ENCODE assay signal across 19 cellular contexts in the genomic region with DNA sequence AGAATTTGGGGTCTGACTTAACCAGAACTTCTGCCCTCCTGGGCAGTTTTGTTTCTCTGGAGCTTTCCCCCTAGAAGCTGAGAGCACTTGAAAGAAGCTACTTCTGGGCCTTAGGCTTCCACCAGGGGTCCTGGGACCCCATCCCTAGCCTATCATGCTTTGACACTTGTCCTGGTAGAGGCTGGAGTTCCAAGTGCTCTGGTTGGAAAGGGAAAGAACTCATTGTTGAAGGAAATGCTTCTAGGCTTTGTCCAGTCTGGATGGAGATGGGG. TPM values are rescaled to one million over a fixed set of nuclear protein-coding genes. Genes with fewer than 3 reads are reported as not detected.
DNase-seq lines count a peak whose midpoint lies in the region; ATAC-seq and TF ChIP-seq lines count a peak whose summit lies in the region.
"Had no signal": no experiment of that assay in that cellular context is flagged by ENCODE, and none has a peak within 500 bp of the region (broad histone marks: within the 10 kb centered on the region; RNA-seq: fewer than 3 reads in every experiment).

No MANE protein-coding gene starts in this region.

- TF ChIP-seq CTCF in GM20000 (IDR thresholded peaks at IDR 0.05; ENCODE audit: extremely low read depth, missing control alignments), result no peak
- no peak for TF ChIP-seq CTCF in HFFc6 (IDR thresholded peaks at IDR 0.05)

- H2BK5ac ChIP-seq in trophoblast cell (ENCODE audit: low read depth, low read length, poor library complexity), result no peak overlapping the region

- H4K91ac ChIP-seq in trophoblast cell (ENCODE audit: low read depth, low read length), result no peak overlapping the region

- H3K14ac ChIP-seq in trophoblast cell (ENCODE audit: low read length), result no peak overlapping the region

- peaks cover 31 to 41% (median 37%) of the 10 kb centered on the region in 3 donors for H3K4me1 Mint-ChIP-seq in T-cell
- peaks cover 17% of the 10 kb centered on the region for H3K4me1 Mint-ChIP-seq in HFFc6 (ENCODE audit: low read depth)

- H3K23ac ChIP-seq in trophoblast cell (ENCODE audit: low read length), result no peak overlapping the region

- no peak overlapping the region for H2AK5ac ChIP-seq in trophoblast cell (ENCODE audit: low read length)

- H3K36me3 Mint-ChIP-seq in T-cell (no peaks in the 10 kb centered on the region), HFFc6 (ENCODE audit: low read depth) (no peaks in the 10 kb centered on the region)

- H3K4ac ChIP-seq in trophoblast cell (ENCODE audit: low read depth, low read length), result no peak overlapping the region

- H3K9me3 Mint-ChIP-seq in T-cell (no peaks in the 10 kb centered on the region), HFFc6 (no peaks in the 10 kb centered on the region)
- H3K9me3 Mint-ChIP-seq: activated CD4-positive, alpha-beta T cell treated with anti-CD3 and anti-CD28 coated beads, Interleukin-2, amount 10 ng/mL, durations not matched to agents 7 days and 5 days; stimulated activated naive CD8-positive, alpha-beta T cell treated with anti-CD3 and anti-CD28 coated beads, Interleukin-15, Interleukin-2, amounts not matched to agents 100 ng/mL and 50 ng/mL, for 24 hours had no signal

- H3K4me3 ChIP-seq in iPS-15b (ENCODE audit: low read depth, low read length) (peak overlapping the region; percentile 57), trophoblast cell (ENCODE audit: low read depth, low read length) (no peak overlapping the region)
- H3K4me3 ChIP-seq: K562, transverse colon had no signal

- peak overlapping the region; percentile 37 for H2BK12ac ChIP-seq in trophoblast cell (ENCODE audit: low read length)

- H3K79me1 ChIP-seq in trophoblast cell (ENCODE audit: low read length), result peaks cover 25% of the 10 kb centered on the region

- H4K8ac ChIP-seq in trophoblast cell (ENCODE audit: low read depth, low read length), result no peak overlapping the region

- POLR2A ChIA-PET in T-cell (lab: Charles Lee), result no interaction called here

- H3K4me2 ChIP-seq in trophoblast cell (ENCODE audit: low read length), result peak overlapping the region; percentile 89

- H4K12ac ChIP-seq in trophoblast cell (ENCODE audit: low read depth, low read length), result no peak overlapping the region

- H3K27ac ChIP-seq in trophoblast cell (ENCODE audit: low read depth, low read length), result no peak overlapping the region
- H3K27ac ChIP-seq: esophagus muscularis mucosa, gastrocnemius medialis, RWPE1, transverse colon had no signal

- H3K18ac ChIP-seq in trophoblast cell (ENCODE audit: low read length), result no peak overlapping the region

- H3K9me3 ChIP-seq in iPS-15b (ENCODE audit: control insufficient read depth, insufficient read depth, low read length) (no peaks in the 10 kb centered on the region), trophoblast cell (ENCODE audit: insufficient read depth, low read depth, low read length) (peaks cover 1% of the 10 kb centered on the region)
- H3K9me3 ChIP-seq: esophagus muscularis mucosa, gastrocnemius medialis, transverse colon had no signal

- H3K27me3 ChIP-seq in iPS-15b (ENCODE audit: control insufficient read depth, insufficient read depth, low read length), result peaks cover 95% of the 10 kb centered on the region
- H3K27me3 ChIP-seq in trophoblast cell (ENCODE audit: insufficient read depth, low read length), result peaks cover 52% of the 10 kb centered on the region

- peak overlapping the region; percentile 36 to 85 (median 63) for H3K4me3 Mint-ChIP-seq in T-cell
- no peak overlapping the region; the same call in 1 of the 2 replicates for H3K4me3 Mint-ChIP-seq in HFFc6
- H3K4me3 Mint-ChIP-seq: activated CD4-positive, alpha-beta T cell treated with anti-CD3 and anti-CD28 coated beads, Interleukin-2, amount 10 ng/mL, durations not matched to agents 7 days and 5 days; stimulated activated naive CD8-positive, alpha-beta T cell treated with anti-CD3 and anti-CD28 coated beads, Interleukin-15, Interleukin-2, amounts not matched to agents 100 ng/mL and 50 ng/mL, for 24 hours had no signal

- H3K27ac Mint-ChIP-seq in T-cell (no peak overlapping the region), HFFc6 (no peak overlapping the region)
- H3K27ac Mint-ChIP-seq: activated CD4-positive, alpha-beta T cell treated with anti-CD3 and anti-CD28 coated beads, Interleukin-2, amount 10 ng/mL, durations not matched to agents 7 days and 5 days; stimulated activated naive CD8-positive, alpha-beta T cell treated with anti-CD3 and anti-CD28 coated beads, Interleukin-15, Interleukin-2, amounts not matched to agents 100 ng/mL and 50 ng/mL, for 24 hours had no signal

- H3K9ac ChIP-seq in iPS-15b (ENCODE audit: low read depth, low read length) (no peak overlapping the region), trophoblast cell (ENCODE audit: low read length) (no peak overlapping the region)

- no peak overlapping the region for H2AFZ ChIP-seq in trophoblast cell (ENCODE audit: insufficient read depth, low read length, poor library complexity)

- H3K4me1 ChIP-seq in iPS-15b (ENCODE audit: control insufficient read depth, insufficient read depth, low read length) (peaks cover 5% of the 10 kb centered on the region), trophoblast cell (ENCODE audit: control insufficient read depth in 1 of 2, insufficient read depth in 2 of 2, low read length in 2 of 2) (peaks cover 19 to 38% of the 10 kb centered on the region in 2 experiments)

- peaks cover 74 to 87% of the 10 kb centered on the region in 2 donors for H3K27me3 Mint-ChIP-seq in T-cell
- H3K27me3 Mint-ChIP-seq in HFFc6 (ENCODE audit: insufficient read depth), result peaks cover 64% of the 10 kb centered on the region

- ATAC-seq in T-cell (replicated peaks in 1 of 4) (no peak), GM19023 (IDR thresholded peaks at IDR 0.05; ENCODE audit: unreplicated experiment) (no peak), HG02981 (IDR thresholded peaks at IDR 0.05; ENCODE audit: unreplicated experiment) (no peak)
- ATAC-seq: gastrocnemius medialis, K562 had no signal

- DNase-seq in GM20000 (ENCODE audit: low spot score) (peak; percentile 25), T-cell (no peak), trophoblast cell (no peak), HFFc6 (no peak)
- DNase-seq: activated CD4-positive, alpha-beta T cell treated with anti-CD3 and anti-CD28 coated beads, Interleukin-2, amount 10 ng/mL, durations not matched to agents 7 days and 5 days; activated effector memory CD4-positive, alpha-beta T cell treated with anti-CD3 and anti-CD28 coated beads, Interleukin-2, amount 50 U/mL, for 16 hours; central memory CD4-positive, alpha-beta T cell; gastrocnemius medialis; NCI-H2171 treated with DMSO at 0.1 percent for 48 hours; NCI-H69; small intestine; transverse colon had no signal

- no peak overlapping the region for H2BK120ac ChIP-seq in trophoblast cell (ENCODE audit: insufficient read depth, low read length, poor library complexity)

- H3K36me3 ChIP-seq in iPS-15b (ENCODE audit: control insufficient read depth, insufficient read depth, low read length) (no peaks in the 10 kb centered on the region), trophoblast cell (ENCODE audit: control insufficient read depth in 1 of 2, insufficient read depth in 2 of 2, low read length in 2 of 2) (no peaks in the 10 kb centered on the region)
- H3K36me3 ChIP-seq: esophagus muscularis mucosa, gastrocnemius medialis, transverse colon had no signal

- CTCF ChIA-PET in T-cell (lab: Charles Lee), result interaction anchor here in 1 of 2 donors (0.6 kb wide), 1 partner anchor 45 kb away, joined by 4 read pairs; no protein-coding TSS in a partner anchor

- no peaks in the 10 kb centered on the region for H3K79me2 ChIP-seq in trophoblast cell (ENCODE audit: control insufficient read depth, insufficient read depth, low read length, poor library complexity)

RNA-seq across cellular contexts. Expression of a gene that starts 1.4 kb away (rescaled TPM):
- not detected for total RNA-seq in T-cell
- 72.0 and 81.5 TPM in 2 replicates for polyA plus RNA-seq in trophoblast cell (2013)
- not detected for total RNA-seq in HFFc6 (2021; fragmentation: NEBNext Ultra II Directional; extraction: Animal tissue kit (Norgen Biotek cat#: 25700))
- total RNA-seq: activated CD4-positive, alpha-beta T cell treated with anti-CD3 and anti-CD28 coated beads, Interleukin-2, amount 10 ng/mL, durations not matched to agents 7 days and 5 days; esophagus muscularis mucosa; gastrocnemius medialis; K562 had no signal

RNA-seq across cellular contexts. Expression of a gene that starts 42.3 kb away (rescaled TPM):
- 10 to 100 TPM; 25.8 to 36.5 (median 31.3) TPM for total RNA-seq in T-cell
- 56.8 and 62.0 TPM in 2 replicates for polyA plus RNA-seq in trophoblast cell (2013)
- 100 to 1,000 TPM in 5 of 6 experiments, 10 to 100 TPM in 1; 87.8 to 123 (median 107) TPM for total RNA-seq in HFFc6 (2021; fragmentation: NEBNext Ultra II Directional; extraction: Animal tissue kit (Norgen Biotek cat#: 25700))
